In genomic region chr11:119352857-119353260, GRCh38 we compare ENCODE assay signal across 8 cellular contexts. TPM values are rescaled to one million over a fixed set of nuclear protein-coding genes. Genes with fewer than 3 reads are reported as not detected.
A peak's percentile ranks its signal among the peaks of the same experiment; 100 is the strongest.
DNase-seq lines count a peak whose midpoint lies in the region; ATAC-seq and TF ChIP-seq lines count a peak whose summit lies in the region.
"Had no signal": no experiment of that assay in that cellular context is flagged by ENCODE, and none has a peak within 500 bp of the region (broad histone marks: within the 10 kb centered on the region; RNA-seq: fewer than 3 reads in every experiment).

No MANE protein-coding gene starts in this region.

- DNase-seq in NCI-H2171 (lab: John Stamatoyannopoulos, UW) (peak; percentile 77), fibroblast of pulmonary artery (ENCODE audit: low read depth) (peak; percentile 82), stomach (peak; percentile 70)
- no peak for DNase-seq in activated CD8-positive, alpha-beta memory T cell treated with anti-CD3 and anti-CD28 coated beads for 24 hours

- H3K27me3 ChIP-seq in stomach, result peaks cover 0 to 4% (median 0%) of the 10 kb centered on the region in 3 donors

- WGBS in stomach, 5 donors, result 16 to 26% (median 19%) methylated on average over 4 of the region's 4 CpGs

- TF ChIP-seq EP300 in stomach (IDR thresholded peaks at IDR 0.05), result no peak

- peaks cover 6 to 33% (median 24%) of the 10 kb centered on the region in 4 donors for H3K4me1 ChIP-seq in stomach

- H3K36me3 ChIP-seq in stomach, result peaks cover 0 to 5% (median 2%) of the 10 kb centered on the region in 4 donors
- H3K36me3 ChIP-seq: neutrophil had no signal

- ATAC-seq in GM21528 (IDR thresholded peaks at IDR 0.05; ENCODE audit: low FRiP score, unreplicated experiment), result no peak

- TF ChIP-seq CTCF in fibroblast of pulmonary artery (IDR thresholded peaks at IDR 0.05; ENCODE audit: low read length, missing control alignments) (no peak), stomach (IDR thresholded peaks at IDR 0.05) (no peak)

- peak overlapping the region in 2 of 5 donors; percentile 8 to 40 for H3K27ac ChIP-seq in stomach
- H3K27ac ChIP-seq: neutrophil had no signal

- TF ChIP-seq POLR2A in stomach (IDR thresholded peaks at IDR 0.05), result no peak

- H3K4me3 ChIP-seq in fibroblast of pulmonary artery (replicated peaks; ENCODE audit: low read depth, low read length) (no peak overlapping the region), stomach (no peak overlapping the region)

- H3K9me3 ChIP-seq in stomach, result no peaks in the 10 kb centered on the region
- H3K9me3 ChIP-seq: neutrophil had no signal

- intact Hi-C loops in stomach (cut with DNase I; ENCODE audit: low total_unique reads), result loop anchor here (10.0 kb wide), 1 partner anchor 122 kb away; no protein-coding TSS in a partner anchor

RNA-seq across cellular contexts. Expression of gene MFRP, which starts 6.4 kb away (rescaled TPM):
- not detected for total RNA-seq in stomach
- not detected for polyA plus RNA-seq in stomach
- total RNA-seq: T-helper 2 cell treated with Interferon-gamma antibody and Interleukin-4, amounts not matched to agents 100 ng/mL and 5 ng/mL, for 36 hours; urinary bladder had no signal

RNA-seq across cellular contexts. Expression of gene C1QTNF5, which starts 12.2 kb away (rescaled TPM):
- 100 to 1,000 TPM in 1 of 5 donors, 10 to 100 TPM in 4; 11.4 to 169 (median 17.4) TPM for total RNA-seq in stomach
- polyA plus RNA-seq in stomach, result 10 to 100 TPM; 12.7 to 30.3 (median 20.6) TPM
- total RNA-seq: T-helper 2 cell treated with Interferon-gamma antibody and Interleukin-4, amounts not matched to agents 100 ng/mL and 5 ng/mL, for 36 hours had no signal

RNA-seq across cellular contexts. Expression of gene RNF26, which starts 18.5 kb away (rescaled TPM):
- 10 to 100 TPM in 2 of 5 donors, 1 to 10 TPM in 2, not detected in 1; 1.3 to 45.8 (median 11.7) TPM for total RNA-seq in stomach
- polyA plus RNA-seq in stomach, result 10 to 100 TPM in 2 of 3 donors, 1 to 10 TPM in 1; 7.0 to 14.8 (median 10.3) TPM

RNA-seq across cellular contexts. Expression of gene USP2, which starts 28.6 kb away (rescaled TPM):
- 10 to 100 TPM in 1 of 5 donors, 1 to 10 TPM in 4; 1.4 to 17.4 (median 3.1) TPM for total RNA-seq in stomach
- polyA plus RNA-seq in stomach, result 1 to 10 TPM; 1.4 to 7.8 (median 2.6) TPM

RNA-seq across cellular contexts. Expression of gene MCAM, which starts 35.9 kb away (rescaled TPM):
- total RNA-seq in stomach, result 100 to 1,000 TPM in 3 of 5 donors, 10 to 100 TPM in 2; 49.6 to 379 (median 111) TPM
- polyA plus RNA-seq in stomach, result 10 to 100 TPM in 2 of 3 donors, 1 to 10 TPM in 1; 7.3 to 54.8 (median 16.0) TPM
